Comparison of ENCODE assay signal across 1 cellular context in the genomic region with DNA sequence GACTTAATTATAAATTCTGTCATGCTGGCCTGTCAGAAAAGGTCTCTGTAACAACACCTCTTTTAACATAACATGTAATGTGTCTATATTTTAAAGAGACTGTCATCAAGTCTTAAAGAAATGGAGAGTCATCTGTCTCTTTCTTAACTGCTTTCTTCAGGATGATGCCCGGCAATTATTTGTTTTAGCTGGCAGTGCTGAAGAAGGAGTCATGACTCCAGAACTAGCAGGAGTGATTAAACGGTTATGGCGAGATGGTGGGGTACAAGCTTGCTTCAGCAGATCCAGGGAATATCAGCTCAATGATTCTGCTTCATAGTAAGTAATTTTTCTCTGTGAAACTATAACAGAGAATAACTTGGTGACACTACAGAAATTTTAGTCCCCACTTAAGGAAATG.
TF ChIP-seq lines count a peak whose summit lies in the region.

No MANE protein-coding gene starts in this region.

TF ChIP-seq in K562, 482 proteins besides CTCF, POLR2A, EP300 and RAD21:
- TF ChIP-seq SMARCA5 (IDR thresholded peaks at IDR 0.05): no peak
- TF ChIP-seq YBX1 (IDR thresholded peaks at IDR 0.05): no peak
- TF ChIP-seq POU5F1 (IDR thresholded peaks at IDR 0.05; ENCODE audit: borderline replicate concordance, low read depth, low read length, partially characterized antibody): no peak
- TF ChIP-seq, protein P1, sequence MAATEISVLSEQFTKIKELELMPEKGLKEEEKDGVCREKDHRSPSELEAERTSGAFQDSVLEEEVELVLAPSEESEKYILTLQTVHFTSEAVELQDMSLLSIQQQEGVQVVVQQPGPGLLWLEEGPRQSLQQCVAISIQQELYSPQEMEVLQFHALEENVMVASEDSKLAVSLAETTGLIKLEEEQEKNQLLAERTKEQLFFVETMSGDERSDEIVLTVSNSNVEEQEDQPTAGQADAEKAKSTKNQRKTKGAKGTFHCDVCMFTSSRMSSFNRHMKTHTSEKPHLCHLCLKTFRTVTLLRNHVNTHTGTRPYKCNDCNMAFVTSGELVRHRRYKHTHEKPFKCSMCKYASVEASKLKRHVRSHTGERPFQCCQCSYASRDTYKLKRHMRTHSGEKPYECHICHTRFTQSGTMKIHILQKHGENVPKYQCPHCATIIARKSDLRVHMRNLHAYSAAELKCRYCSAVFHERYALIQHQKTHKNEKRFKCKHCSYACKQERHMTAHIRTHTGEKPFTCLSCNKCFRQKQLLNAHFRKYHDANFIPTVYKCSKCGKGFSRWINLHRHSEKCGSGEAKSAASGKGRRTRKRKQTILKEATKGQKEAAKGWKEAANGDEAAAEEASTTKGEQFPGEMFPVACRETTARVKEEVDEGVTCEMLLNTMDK (IDR thresholded peaks at IDR 0.05; ENCODE audit: borderline replicate concordance, insufficient read depth, low read depth, low read length, poor library complexity, severe bottlenecking): no peak
- no peak for TF ChIP-seq ZNF280A (IDR thresholded peaks at IDR 0.05; ENCODE audit: low read depth, partially characterized antibody)
- TF ChIP-seq NCOA1 (IDR thresholded peaks at IDR 0.05; ENCODE audit: low read depth): no peak
- TF ChIP-seq ETV5 (CRISPR knock-in tag; IDR thresholded peaks at IDR 0.05; ENCODE audit: low read depth): no peak
- TF ChIP-seq, protein P2, sequence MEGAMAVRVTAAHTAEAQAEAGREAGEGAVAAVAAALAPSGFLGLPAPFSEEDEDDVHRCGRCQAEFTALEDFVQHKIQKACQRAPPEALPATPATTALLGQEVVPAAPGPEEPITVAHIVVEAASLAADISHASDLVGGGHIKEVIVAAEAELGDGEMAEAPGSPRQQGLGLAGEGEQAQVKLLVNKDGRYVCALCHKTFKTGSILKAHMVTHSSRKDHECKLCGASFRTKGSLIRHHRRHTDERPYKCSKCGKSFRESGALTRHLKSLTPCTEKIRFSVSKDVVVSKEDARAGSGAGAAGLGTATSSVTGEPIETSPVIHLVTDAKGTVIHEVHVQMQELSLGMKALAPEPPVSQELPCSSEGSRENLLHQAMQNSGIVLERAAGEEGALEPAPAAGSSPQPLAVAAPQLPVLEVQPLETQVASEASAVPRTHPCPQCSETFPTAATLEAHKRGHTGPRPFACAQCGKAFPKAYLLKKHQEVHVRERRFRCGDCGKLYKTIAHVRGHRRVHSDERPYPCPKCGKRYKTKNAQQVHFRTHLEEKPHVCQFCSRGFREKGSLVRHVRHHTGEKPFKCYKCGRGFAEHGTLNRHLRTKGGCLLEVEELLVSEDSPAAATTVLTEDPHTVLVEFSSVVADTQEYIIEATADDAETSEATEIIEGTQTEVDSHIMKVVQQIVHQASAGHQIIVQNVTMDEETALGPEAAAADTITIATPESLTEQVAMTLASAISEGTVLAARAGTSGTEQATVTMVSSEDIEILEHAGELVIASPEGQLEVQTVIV (CRISPR knock-in tag; IDR thresholded peaks at IDR 0.05; ENCODE audit: borderline replicate concordance): no peak
- TF ChIP-seq MTA3 (IDR thresholded peaks at IDR 0.05; ENCODE audit: borderline replicate concordance): no peak
TF ChIP-seq in K562: peak in this region for 0.
